In the genomic region with DNA sequence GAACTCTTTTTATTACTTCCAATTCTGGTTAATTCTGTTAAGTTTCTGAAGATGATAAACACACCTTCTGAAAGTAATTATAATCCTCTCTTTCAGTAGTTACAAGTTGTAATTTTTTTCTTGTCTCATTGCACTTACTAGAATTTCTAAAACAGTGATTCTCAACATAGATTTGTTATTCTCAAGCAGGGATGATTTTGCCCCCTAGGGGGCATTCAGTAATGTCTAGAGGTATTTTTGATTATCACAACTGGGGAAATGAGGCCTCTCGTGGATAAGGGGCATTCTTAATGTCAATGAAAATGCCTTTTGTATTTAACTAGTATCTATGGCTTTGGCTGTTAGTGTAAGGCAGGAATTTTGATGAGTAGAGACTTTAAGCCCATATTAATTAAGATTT, we compare ENCODE assay signal across 16 cellular contexts. TPM values are rescaled to one million over a fixed set of nuclear protein-coding genes. Genes with fewer than 3 reads are reported as not detected.
DNase-seq lines count a peak whose midpoint lies in the region; ATAC-seq, FAIRE-seq and TF ChIP-seq lines count a peak whose summit lies in the region.
"Had no signal": no experiment of that assay in that cellular context is flagged by ENCODE, and none has a peak within 500 bp of the region (broad histone marks: within the 10 kb centered on the region; RNA-seq: fewer than 3 reads in every experiment).

No MANE protein-coding gene starts in this region.

- TF ChIP-seq POLR2A in H54 (IDR thresholded peaks at IDR 0.05; ENCODE audit: low read depth, low read length) = no peak

- no peaks in the 10 kb centered on the region for H3K4me1 ChIP-seq in PC-9 (replicated peaks; ENCODE audit: insufficient read depth)
- H3K4me1 ChIP-seq: BLaER1 treated with 17β-estradiol and CSF1 and Interleukin-3, amounts not matched to agents 10 nM and 100 nM; breast epithelium; HAP-1; right atrium auricular region had no signal

- no peaks in the 10 kb centered on the region for H3K9me2 ChIP-seq in PC-9 (ENCODE audit: insufficient read depth)

- no peaks in the 10 kb centered on the region for H3K79me2 ChIP-seq in PC-9 (ENCODE audit: low read depth)

- in situ Hi-C loops in GM13977 (cut with MboI; ENCODE audit: low pct_unique_long_range_greater_than_20kb, low sequenced_read_pairs, unreplicated experiment) (loop anchor here (25.0 kb wide), 1 partner anchor 209 kb away; no protein-coding TSS in a partner anchor), GM13976 (cut with MboI; ENCODE audit: low sequenced_read_pairs, unreplicated experiment) (no loop called here)

- FAIRE-seq in H54 (lab: Jason Lieb, UNC) = no peak
- FAIRE-seq: urothelium cell line had no signal

- H3K9me3 ChIP-seq in PC-9 (ENCODE audit: insufficient read depth, low read depth) = no peaks in the 10 kb centered on the region
- H3K9me3 ChIP-seq: HAP-1, right atrium auricular region had no signal

- intact Hi-C loops in PC-9 (cut with micrococcal nuclease; ENCODE audit: unreplicated experiment) = no loop called here

- H3K27me3 ChIP-seq in PC-9 (ENCODE audit: insufficient read depth, low read depth) = peaks cover 33% of the 10 kb centered on the region
- H3K27me3 ChIP-seq: BLaER1 treated with 17β-estradiol and CSF1 and Interleukin-3, amounts not matched to agents 10 nM and 100 nM; breast epithelium; right atrium auricular region had no signal

- TF ChIP-seq CTCF in AG09319 (IDR thresholded peaks at IDR 0.05; ENCODE audit: low read depth, low read length) (peak; percentile 12), GM13977 (IDR thresholded peaks at IDR 0.05; ENCODE audit: extremely low read depth, insufficient read depth, missing control alignments) (peak; percentile 21), PC-9 (conservative IDR thresholded peaks at IDR 0.05) (peak; percentile 56; the same call in 1 of the 2 replicates), GM13976 (IDR thresholded peaks at IDR 0.05; ENCODE audit: borderline replicate concordance, control extremely low read depth, extremely low read depth, insufficient read depth, missing control alignments) (no peak)

- H3K4me2 ChIP-seq in PC-9 = no peak overlapping the region
- H3K4me2 ChIP-seq: BLaER1 treated with 17β-estradiol and CSF1 and Interleukin-3, amounts not matched to agents 10 nM and 100 nM had no signal

- no peak overlapping the region for H3K27ac ChIP-seq in PC-9
- H3K27ac ChIP-seq: BLaER1 treated with 17β-estradiol and CSF1 and Interleukin-3, amounts not matched to agents 10 nM and 100 nM; breast epithelium; right atrium auricular region had no signal

- H3F3A ChIP-seq in PC-9 (ENCODE audit: insufficient read depth, low read depth) = no peaks in the 10 kb centered on the region

- DNase-seq in AG09319 (ENCODE audit: extremely low read depth, low read depth) = no peak
- no peak for DNase-seq in GM13977 (ENCODE audit: low spot score)
- DNase-seq in PC-9 = no peak
- peak; percentile 1 for DNase-seq in fibroblast of peridontal ligament (ENCODE audit: extremely low read depth)
- no peak for DNase-seq in H54 (ENCODE audit: insufficient read length, low spot score)
- no peak for DNase-seq in GM13976 (ENCODE audit: low spot score)
- DNase-seq: hippocampal formation; left colon; stimulated activated CD4-positive, alpha-beta T cell treated with anti-CD3 and anti-CD28 coated beads, Interleukin-4, amount 100 ng/mL, for 1 hour had no signal

- ATAC-seq in GM18873 (IDR thresholded peaks at IDR 0.05; ENCODE audit: low FRiP score, unreplicated experiment) = no peak
- no peak for ATAC-seq in HG02798 (IDR thresholded peaks at IDR 0.05; ENCODE audit: poor library complexity, unreplicated experiment)
- ATAC-seq: left colon had no signal

- CTCF ChIA-PET in PC-9 (lab: Charles Lee) = no interaction called here

- no peak overlapping the region for H3K4me3 ChIP-seq in PC-9
- H3K4me3 ChIP-seq: BLaER1 treated with 17β-estradiol and CSF1 and Interleukin-3, amounts not matched to agents 10 nM and 100 nM; breast epithelium; HAP-1; right atrium auricular region had no signal

- POLR2A ChIA-PET in PC-9 (lab: Charles Lee; ENCODE audit: unreplicated experiment) = no interaction called here

- no peaks in the 10 kb centered on the region for H3K36me3 ChIP-seq in PC-9 (ENCODE audit: low read depth)
- H3K36me3 ChIP-seq: BLaER1 treated with 17β-estradiol and CSF1 and Interleukin-3, amounts not matched to agents 10 nM and 100 nM; breast epithelium; HAP-1; right atrium auricular region had no signal

- H2AFZ ChIP-seq in PC-9 = no peak overlapping the region

- H4K20me1 ChIP-seq in PC-9 (ENCODE audit: insufficient read depth) = no peaks in the 10 kb centered on the region
- H4K20me1 ChIP-seq: BLaER1 treated with 17β-estradiol and CSF1 and Interleukin-3, amounts not matched to agents 10 nM and 100 nM had no signal

- no TSS peak for BruUV-seq in PC-9 (replicated peaks; lab: Mats Ljungman, UMichigan)

RNA-seq across cellular contexts. Expression of a gene that starts 39.4 kb away (rescaled TPM):
- total RNA-seq in PC-9 (2021) = not detected in 2 replicates
